In the genomic region with DNA sequence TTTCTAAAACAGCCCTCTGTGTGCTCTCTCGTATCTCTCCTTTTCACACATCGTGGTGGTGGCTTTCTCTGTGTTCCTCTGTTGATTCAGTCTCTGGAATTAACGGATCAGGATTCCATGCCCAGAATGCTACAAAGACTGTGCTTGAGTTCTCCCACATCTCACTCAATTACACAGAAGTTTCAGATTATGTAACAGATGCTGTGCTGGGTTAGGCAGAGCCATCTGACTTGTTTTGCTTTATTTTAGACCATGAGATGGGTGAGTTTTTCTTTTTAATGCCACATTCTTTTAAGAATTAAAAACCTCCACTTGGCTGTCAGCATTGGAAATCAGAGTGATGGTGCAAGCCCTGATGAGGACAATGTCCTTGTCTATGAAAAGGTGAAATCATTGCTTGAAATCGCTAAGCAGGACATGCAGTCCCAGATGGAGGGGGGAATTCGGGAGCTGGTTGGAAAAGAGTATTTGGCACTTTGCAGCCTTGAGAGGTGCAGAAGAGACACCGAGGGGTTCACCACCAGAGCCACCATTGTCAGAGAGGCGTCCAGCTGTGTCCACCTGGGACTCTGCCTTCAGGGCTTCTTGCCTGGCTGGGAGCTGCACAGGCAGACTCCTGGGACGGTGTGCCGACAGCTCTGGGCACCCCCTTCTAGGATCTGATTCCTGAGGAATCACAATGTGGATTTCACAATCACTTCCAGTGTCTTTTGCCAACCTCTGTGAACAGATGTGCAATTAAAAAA, we compare ENCODE assay signal across 12 cellular contexts.
DNase-seq lines count a peak whose midpoint lies in the region; ATAC-seq and TF ChIP-seq lines count a peak whose summit lies in the region.
"Had no signal": no experiment of that assay in that cellular context is flagged by ENCODE, and none has a peak within 500 bp of the region (broad histone marks: within the 10 kb centered on the region; RNA-seq: fewer than 3 reads in every experiment).

No MANE protein-coding gene starts in this region.

- DNase-seq in Ammon's horn (ENCODE audit: low spot score) (peak; percentile 79), ascending aorta (ENCODE audit: low spot score in 2 of 2) (no peak), Right ventricle myocardium superior (peak; percentile 67), colonic mucosa (no peak)
- DNase-seq in activated CD8-positive, alpha-beta memory T cell treated with anti-CD3 and anti-CD28 coated beads, Interleukin-2, amount 50 U/mL, for 48 hours, result no peak
- DNase-seq: activated CD8-positive, alpha-beta memory T cell treated with anti-CD3 and anti-CD28 coated beads, Interleukin-2, amount 50 U/mL, for 4 hours; AML-193; cortex of kidney had no signal

- H3K9me3 ChIP-seq in ascending aorta, result no peaks in the 10 kb centered on the region
- no peaks in the 10 kb centered on the region for H3K9me3 ChIP-seq in colonic mucosa
- H3K9me3 ChIP-seq: prostate gland had no signal

- ATAC-seq in Right ventricle myocardium superior (ENCODE audit: poor library complexity), result peak; percentile 64
- no peak for ATAC-seq in GM18873 (IDR thresholded peaks at IDR 0.05; ENCODE audit: low FRiP score, unreplicated experiment)
- no peak for ATAC-seq in GM19395 (IDR thresholded peaks at IDR 0.05; ENCODE audit: unreplicated experiment)

- H3K27ac ChIP-seq in ascending aorta (peak overlapping the region; percentile 16 to 46), rectal smooth muscle tissue (ENCODE audit: low read depth, low read length) (peak overlapping the region; percentile 11), colonic mucosa (no peak overlapping the region)

- H3K4me3 ChIP-seq in ascending aorta (no peak overlapping the region), rectal smooth muscle tissue (ENCODE audit: low read length) (no peak overlapping the region), colonic mucosa (no peak overlapping the region)
- H3K4me3 ChIP-seq: prostate gland had no signal

- H3K27me3 ChIP-seq in ascending aorta (no peaks in the 10 kb centered on the region), rectal smooth muscle tissue (ENCODE audit: control insufficient read depth, insufficient read depth, low read length) (no peaks in the 10 kb centered on the region), colonic mucosa (no peaks in the 10 kb centered on the region)

- H3K4me1 ChIP-seq in ascending aorta, result peaks cover 4 to 22% of the 10 kb centered on the region in 2 donors
- H3K4me1 ChIP-seq in rectal smooth muscle tissue (ENCODE audit: control insufficient read depth, insufficient read depth, low read length), result peaks cover 3% of the 10 kb centered on the region
- no peaks in the 10 kb centered on the region for H3K4me1 ChIP-seq in colonic mucosa

- H3K36me3 ChIP-seq in ascending aorta, result no peaks in the 10 kb centered on the region
- no peaks in the 10 kb centered on the region for H3K36me3 ChIP-seq in rectal smooth muscle tissue (ENCODE audit: control insufficient read depth, insufficient read depth, low read length)
- H3K36me3 ChIP-seq in colonic mucosa, result no peaks in the 10 kb centered on the region
- H3K36me3 ChIP-seq: prostate gland had no signal

- TF ChIP-seq CTCF in ascending aorta (IDR thresholded peaks at IDR 0.05) (no peak), colonic mucosa (IDR thresholded peaks at IDR 0.05) (no peak)

- no peak overlapping the region for H3K9ac ChIP-seq in rectal smooth muscle tissue (ENCODE audit: low read length)
- no peak overlapping the region for H3K9ac ChIP-seq in colonic mucosa (ENCODE audit: low read depth in 2 of 2, low read length in 2 of 2)

- intact Hi-C loops in ascending aorta (cut with DNase I), result no loop called here
- intact Hi-C loops in Right ventricle myocardium superior (cut with DNase I), result no loop called here
- intact Hi-C loops in colonic mucosa (cut with DNase I), result no loop called here

Comparison
In these comparisons a context has a peak if more than half of its experiments do, and no peak if none do; other contexts are left out.
1. DNase-seq: peak in Ammon's horn (single experiment) and Right ventricle myocardium superior (single experiment); none in ascending aorta (0 of 2), colonic mucosa (single experiment) and activated CD8-positive, alpha-beta memory T cell treated with anti-CD3 and anti-CD28 coated beads, Interleukin-2, amount 50 U/mL, for 48 hours (single experiment).